In the genomic region with DNA sequence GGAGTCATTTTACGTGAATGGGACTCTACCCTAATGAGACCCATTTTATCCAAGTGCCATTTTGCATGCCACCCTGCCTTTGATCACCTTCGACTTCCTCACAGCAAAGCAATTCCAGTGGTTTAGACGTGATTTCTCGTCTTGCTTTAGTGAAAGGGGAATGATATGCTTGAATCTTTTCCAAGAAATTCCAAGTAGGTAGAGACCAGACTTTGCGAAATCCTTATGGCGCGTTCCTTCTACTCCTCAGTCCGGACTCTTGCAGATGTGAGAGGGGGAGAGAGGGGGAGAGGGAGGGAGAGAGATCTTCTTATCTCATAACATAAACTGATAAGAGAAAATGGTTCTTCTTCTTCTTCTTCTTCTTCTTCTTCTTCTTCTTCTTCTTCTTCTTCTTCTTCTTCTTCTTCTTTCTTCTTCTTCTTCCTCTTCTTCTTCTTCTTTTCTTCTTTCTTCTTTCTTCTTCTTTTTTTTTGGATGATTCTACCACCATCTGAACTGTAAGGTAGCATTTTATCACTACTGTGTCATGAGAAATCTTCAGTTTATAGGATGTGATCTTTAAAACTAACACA, we compare ENCODE assay signal across 17 cellular contexts. TPM values are rescaled to one million over a fixed set of nuclear protein-coding genes. Genes with fewer than 3 reads are reported as not detected.
DNase-seq lines count a peak whose midpoint lies in the region; ATAC-seq and TF ChIP-seq lines count a peak whose summit lies in the region.
"Had no signal": no experiment of that assay in that cellular context is flagged by ENCODE, and none has a peak within 500 bp of the region (broad histone marks: within the 10 kb centered on the region; RNA-seq: fewer than 3 reads in every experiment).

No MANE protein-coding gene starts in this region.

- H3K18ac ChIP-seq in H9 (ENCODE audit: insufficient read length, low read depth, low read length) = no peak overlapping the region

- H2AFZ ChIP-seq in H9 (ENCODE audit: low read length) = no peak overlapping the region

- peak overlapping the region; percentile 95 for H3K4me2 ChIP-seq in H9 (ENCODE audit: insufficient read depth, insufficient read length, low read length)

- peaks cover 72% of the 10 kb centered on the region for H3K27me3 Mint-ChIP-seq in CD4-positive, alpha-beta T cell
- H3K27me3 Mint-ChIP-seq in H9 (ENCODE audit: low read depth) = peaks cover 93% of the 10 kb centered on the region
- H3K27me3 Mint-ChIP-seq in central memory CD8-positive, alpha-beta T cell = peaks cover 62% of the 10 kb centered on the region
- H3K27me3 Mint-ChIP-seq in naive thymus-derived CD4-positive, alpha-beta T cell = peaks cover 50 to 80% (median 62%) of the 10 kb centered on the region in 5 donors

- H3K23ac ChIP-seq in H9 (ENCODE audit: insufficient read length, low read depth, low read length) = no peak overlapping the region

- no peak for DNase-seq in CD4-positive, alpha-beta T cell
- no peak for DNase-seq in H9
- DNase-seq in central memory CD8-positive, alpha-beta T cell (ENCODE audit: low spot score in 2 of 2) = no peak
- DNase-seq in naive thymus-derived CD4-positive, alpha-beta T cell = no peak
- no peak for DNase-seq in NCI-H187 (lab: John Stamatoyannopoulos, UW)
- DNase-seq in SJCRH30 = no peak
- no peak for DNase-seq in RWPE1 (ENCODE audit: low spot score)
- no peak for DNase-seq in retina
- DNase-seq: activated T-cell treated with anti-CD3 and anti-CD28 coated beads, Interleukin-2, amount 50 U/mL, for 1 hour; left colon; MM.1S; NCI-H2081 treated with DMSO at 0.1 percent for 48 hours had no signal

- H3K4me1 Mint-ChIP-seq in CD4-positive, alpha-beta T cell (ENCODE audit: low read depth) = peaks cover 16% of the 10 kb centered on the region
- peaks cover 0 to 14% of the 10 kb centered on the region in 2 experiments; a peak in 3 of 4 replicates for H3K4me1 Mint-ChIP-seq in H9
- H3K4me1 Mint-ChIP-seq in central memory CD8-positive, alpha-beta T cell = peaks cover 5% of the 10 kb centered on the region
- H3K4me1 Mint-ChIP-seq in naive thymus-derived CD4-positive, alpha-beta T cell = peaks cover 0 to 24% (median 11%) of the 10 kb centered on the region in 7 donors

- no CpG with 5 or more reads among the region's 8 CpGs for whole genome bisulfite sequencing in H9 (ENCODE audit: extremely low coverage, insufficient read length, low lambda C conversion rate)

- H3K4me3 Mint-ChIP-seq in CD4-positive, alpha-beta T cell = peak overlapping the region; percentile 18
- H3K4me3 Mint-ChIP-seq in H9 = peak overlapping the region; percentile 61 to 84
- H3K4me3 Mint-ChIP-seq in central memory CD8-positive, alpha-beta T cell = peak overlapping the region; percentile 36
- H3K4me3 Mint-ChIP-seq in naive thymus-derived CD4-positive, alpha-beta T cell = peak overlapping the region; percentile 6 to 65 (median 40)

- no peak overlapping the region for H2AK5ac ChIP-seq in H9 (ENCODE audit: insufficient read length, low read length)

- H3K9ac ChIP-seq in H9 (ENCODE audit: extremely low read depth, insufficient read length, low read length) = no peak overlapping the region

- H3T11ph ChIP-seq in H9 (ENCODE audit: low read length) = no peak overlapping the region

- peak overlapping the region; percentile 11 for H3K27ac Mint-ChIP-seq in CD4-positive, alpha-beta T cell
- no peak overlapping the region for H3K27ac Mint-ChIP-seq in H9
- peak overlapping the region; percentile 88 for H3K27ac Mint-ChIP-seq in central memory CD8-positive, alpha-beta T cell (ENCODE audit: low read depth)
- H3K27ac Mint-ChIP-seq in naive thymus-derived CD4-positive, alpha-beta T cell = peak overlapping the region in 7 of 9 donors; percentile 18 to 82 (median 56)

- H3K9me3 ChIP-seq in CD4-positive, alpha-beta T cell (ENCODE audit: control insufficient read depth, low read length) = peaks cover 26% of the 10 kb centered on the region
- H3K9me3 ChIP-seq in H9 (ENCODE audit: control insufficient read depth, low read depth, low read length) (no peaks in the 10 kb centered on the region), SJCRH30 (replicated peaks) (no peaks in the 10 kb centered on the region)
- H3K9me3 ChIP-seq in naive thymus-derived CD4-positive, alpha-beta T cell (ENCODE audit: control insufficient read depth in 2 of 3, low read length in 3 of 3) = peaks cover 0 to 4% (median 0%) of the 10 kb centered on the region in 3 experiments
- H3K9me3 ChIP-seq: suprapubic skin had no signal

- H4K20me1 ChIP-seq in H9 (ENCODE audit: control insufficient read depth, insufficient read depth, insufficient read length) = no peaks in the 10 kb centered on the region

- no peaks in the 10 kb centered on the region for H3K36me3 Mint-ChIP-seq in CD4-positive, alpha-beta T cell (ENCODE audit: low read depth)
- no peaks in the 10 kb centered on the region; a peak in 1 of 7 replicates for H3K36me3 Mint-ChIP-seq in H9 (ENCODE audit: insufficient read depth in 1 of 3, low read depth in 3 of 3)
- H3K36me3 Mint-ChIP-seq in central memory CD8-positive, alpha-beta T cell (ENCODE audit: insufficient read depth) = peaks cover 25% of the 10 kb centered on the region
- peaks cover 0 to 8% (median 0%) of the 10 kb centered on the region in 5 donors for H3K36me3 Mint-ChIP-seq in naive thymus-derived CD4-positive, alpha-beta T cell

- no peak overlapping the region for H2BK20ac ChIP-seq in H9 (ENCODE audit: low read depth, low read length, poor library complexity, severe bottlenecking)

- no peak overlapping the region for H3K56ac ChIP-seq in H9 (ENCODE audit: insufficient read length, low read depth, low read length)

- no peak for ATAC-seq in CD4-positive, alpha-beta T cell (ENCODE audit: poor library complexity)
- ATAC-seq in central memory CD8-positive, alpha-beta T cell (replicated peaks; ENCODE audit: extremely low read depth, poor library complexity, severe bottlenecking) = no peak
- no peak for ATAC-seq in naive thymus-derived CD4-positive, alpha-beta T cell
- ATAC-seq: left colon had no signal

- no peak overlapping the region for H2BK120ac ChIP-seq in H9 (ENCODE audit: low read depth, low read length, poor library complexity, severe bottlenecking)

- H3K14ac ChIP-seq in H9 (ENCODE audit: insufficient read depth, low read length) = no peak overlapping the region

- H4K8ac ChIP-seq in H9 (replicated peaks; ENCODE audit: insufficient read length, low read depth, low read length) = no peak overlapping the region

- no peak overlapping the region for H3K4ac ChIP-seq in H9 (ENCODE audit: low read depth, low read length)

- peaks cover 9% of the 10 kb centered on the region for H3K23me2 ChIP-seq in H9 (ENCODE audit: insufficient read length, low read depth, low read length, poor library complexity, severe bottlenecking)

- POLR2A ChIA-PET in CD4-positive, alpha-beta T cell (lab: Charles Lee) = interaction anchor here (0.6 to 1.9 kb wide), 2 partner anchors 30 to 33 kb away, joined by 3 to 9 read pairs; partner anchors contain the start of gene COMMD3
- POLR2A ChIA-PET in naive thymus-derived CD4-positive, alpha-beta T cell (lab: Charles Lee) = no interaction called here
- POLR2A ChIA-PET in RWPE1 (lab: Yijun Ruan, JAX; ENCODE audit: low non-redundant PET) = no interaction called here

- H3K4me1 ChIP-seq in H9 (ENCODE audit: insufficient read depth, low read length) (peaks cover 4% of the 10 kb centered on the region; the same call in 1 of the 2 replicates), SJCRH30 (peaks cover 3% of the 10 kb centered on the region; the same call in 1 of the 2 replicates)
- peaks cover 0 to 4% of the 10 kb centered on the region in 2 donors for H3K4me1 ChIP-seq in naive thymus-derived CD4-positive, alpha-beta T cell (ENCODE audit: control insufficient read depth in 2 of 2, insufficient read depth in 2 of 2, low read length in 2 of 2)

- no peak overlapping the region for H3K4me3 ChIP-seq in naive thymus-derived CD4-positive, alpha-beta T cell (ENCODE audit: low read length)
- H3K4me3 ChIP-seq in SJCRH30 = no peak overlapping the region
- H3K4me3 ChIP-seq: SJSA1 had no signal

- H3K9me3 Mint-ChIP-seq in CD4-positive, alpha-beta T cell = peaks cover 8% of the 10 kb centered on the region
- H3K9me3 Mint-ChIP-seq in H9 = peaks cover 0 to 5% of the 10 kb centered on the region in 2 experiments; a peak in 3 of 5 replicates
- no peaks in the 10 kb centered on the region for H3K9me3 Mint-ChIP-seq in central memory CD8-positive, alpha-beta T cell
- peaks cover 0 to 47% (median 17%) of the 10 kb centered on the region in 11 donors for H3K9me3 Mint-ChIP-seq in naive thymus-derived CD4-positive, alpha-beta T cell

- no peak overlapping the region for H2BK15ac ChIP-seq in H9 (ENCODE audit: low read depth, low read length)

- TF ChIP-seq CTCF in CD4-positive, alpha-beta T cell (IDR thresholded peaks at IDR 0.05) = no peak
- TF ChIP-seq CTCF in H9 (conservative IDR thresholded peaks at IDR 0.05) (no peak), RWPE1 (conservative IDR thresholded peaks at IDR 0.05; ENCODE audit: low read depth) (no peak)

- no peak overlapping the region for H3K27ac ChIP-seq in CD4-positive, alpha-beta T cell (ENCODE audit: low read depth, low read length)
- no peak overlapping the region for H3K27ac ChIP-seq in H9 (ENCODE audit: insufficient read length, low read depth, low read length)
- no peak overlapping the region for H3K27ac ChIP-seq in naive thymus-derived CD4-positive, alpha-beta T cell (ENCODE audit: low read depth, low read length)
- no peak overlapping the region for H3K27ac ChIP-seq in SJCRH30
- H3K27ac ChIP-seq in RWPE1 = no peak overlapping the region
- H3K27ac ChIP-seq: SJSA1, skin epidermis, suprapubic skin, VCaP had no signal

- H4K5ac ChIP-seq in H9 (ENCODE audit: insufficient read length, low read depth, low read length) = no peak overlapping the region

- H2BK5ac ChIP-seq in H9 (ENCODE audit: insufficient read length, low read length) = no peak overlapping the region

- no peaks in the 10 kb centered on the region for H3K79me2 ChIP-seq in H9 (ENCODE audit: insufficient read depth, low read length)

- no peak overlapping the region for H2BK12ac ChIP-seq in H9 (ENCODE audit: insufficient read length, low read depth, low read length)

- peaks cover 65% of the 10 kb centered on the region for H3K27me3 ChIP-seq in CD4-positive, alpha-beta T cell (ENCODE audit: control insufficient read depth, insufficient read depth, low read length)
- H3K27me3 ChIP-seq in H9 (ENCODE audit: insufficient read depth, low read length) (peaks cover 45% of the 10 kb centered on the region), SJCRH30 (no peaks in the 10 kb centered on the region)
- H3K27me3 ChIP-seq in naive thymus-derived CD4-positive, alpha-beta T cell (ENCODE audit: control insufficient read depth in 2 of 2, insufficient read depth in 2 of 2, low read length in 2 of 2) = peaks cover 26 to 44% of the 10 kb centered on the region in 2 donors

- no peaks in the 10 kb centered on the region for H3K79me1 ChIP-seq in H9 (ENCODE audit: insufficient read depth, low read depth, low read length, poor library complexity, severe bottlenecking)

- H3K36me3 ChIP-seq in naive thymus-derived CD4-positive, alpha-beta T cell (ENCODE audit: control insufficient read depth in 2 of 3, insufficient read depth in 3 of 3, low read length in 3 of 3) = no peaks in the 10 kb centered on the region
- H3K36me3 ChIP-seq in SJCRH30 = no peaks in the 10 kb centered on the region
- H3K36me3 ChIP-seq: SJSA1, suprapubic skin had no signal

- intact Hi-C loops in CD4-positive, alpha-beta T cell (cut with DNase I, micrococcal nuclease) = loop anchor here in 1 of 2 experiments (5.0 kb wide), 1 partner anchor 91 kb away; no protein-coding TSS in a partner anchor
- intact Hi-C loops in naive thymus-derived CD4-positive, alpha-beta T cell (cut with micrococcal nuclease) = loop anchor here in 1 of 2 donors (10.0 kb wide), 1 partner anchor 849 kb away; the partner anchor contains the start of gene PTF1A

- H4K91ac ChIP-seq in H9 (ENCODE audit: insufficient read length, low read depth, low read length) = no peak overlapping the region

- CTCF ChIA-PET in CD4-positive, alpha-beta T cell (lab: Charles Lee) = interaction anchor here (1.3 kb wide), 1 partner anchor 850 kb away, joined by 4 read pairs; no protein-coding TSS in a partner anchor
- CTCF ChIA-PET in naive thymus-derived CD4-positive, alpha-beta T cell (lab: Charles Lee) = no interaction called here
- CTCF ChIA-PET in RWPE1 (lab: Yijun Ruan, JAX) = no interaction called here

RNA-seq across cellular contexts. Expression of gene SPAG6, which starts 0.9 kb away (rescaled TPM):
- total RNA-seq in CD4-positive, alpha-beta T cell = not detected
- 0.24 and 0.29 TPM in 2 replicates for total RNA-seq in H9 (2021)
- under 1 TPM in 2 of 5 experiments, not detected in 3; 0.46 to 0.93 TPM for total RNA-seq in naive thymus-derived CD4-positive, alpha-beta T cell
- polyA plus RNA-seq in naive thymus-derived CD4-positive, alpha-beta T cell = not detected
- total RNA-seq in SJCRH30 (2014; rRNA removed; shearing (Covaris generic)) = 0.25 and 1.3 TPM in 2 replicates
- total RNA-seq: glomerular endothelial cell, left colon, SJSA1 had no signal

RNA-seq across cellular contexts. Expression of gene BMI1, which starts 25.3 kb away (rescaled TPM):
- total RNA-seq in CD4-positive, alpha-beta T cell = 10 to 100 TPM; 65.4 to 69.3 TPM
- total RNA-seq in H9 (2021) = 5.3 and 6.8 TPM in 2 replicates
- total RNA-seq in naive thymus-derived CD4-positive, alpha-beta T cell = 10 to 100 TPM; 42.4 to 80.5 (median 55.3) TPM
- 10 to 100 TPM; 26.1 to 28.0 TPM for polyA plus RNA-seq in naive thymus-derived CD4-positive, alpha-beta T cell
- 81.9 and 103 TPM in 2 replicates for total RNA-seq in SJCRH30 (2014; rRNA removed; shearing (Covaris generic))

RNA-seq across cellular contexts. Expression of gene COMMD3, which starts 30.0 kb away (rescaled TPM):
- 10 to 100 TPM; 43.2 to 51.0 TPM for total RNA-seq in CD4-positive, alpha-beta T cell
- total RNA-seq in H9 (2021) = 2.4 and 5.1 TPM in 2 replicates
- total RNA-seq in naive thymus-derived CD4-positive, alpha-beta T cell = 10 to 100 TPM; 33.9 to 83.7 (median 51.2) TPM
- polyA plus RNA-seq in naive thymus-derived CD4-positive, alpha-beta T cell = 10 to 100 TPM; 60.0 to 67.8 TPM
- 47.7 and 49.7 TPM in 2 replicates for total RNA-seq in SJCRH30 (2014; rRNA removed; shearing (Covaris generic))

Comparison
In these comparisons a context has a peak if more than half of its experiments do, and no peak if none do; other contexts are left out.
1. H3K27ac Mint-ChIP-seq: peak in CD4-positive, alpha-beta T cell (single experiment), central memory CD8-positive, alpha-beta T cell (single experiment) and naive thymus-derived CD4-positive, alpha-beta T cell (7 of 9); none in H9 (0 of 3).
2. H3K4me3 Mint-ChIP-seq: peak in every context shown above with its lines; median percentile 72 in H9; 40 in naive thymus-derived CD4-positive, alpha-beta T cell; 36 in central memory CD8-positive, alpha-beta T cell; 18 in CD4-positive, alpha-beta T cell.